ENCODE assay signal across 8 cellular contexts in the genomic region with DNA sequence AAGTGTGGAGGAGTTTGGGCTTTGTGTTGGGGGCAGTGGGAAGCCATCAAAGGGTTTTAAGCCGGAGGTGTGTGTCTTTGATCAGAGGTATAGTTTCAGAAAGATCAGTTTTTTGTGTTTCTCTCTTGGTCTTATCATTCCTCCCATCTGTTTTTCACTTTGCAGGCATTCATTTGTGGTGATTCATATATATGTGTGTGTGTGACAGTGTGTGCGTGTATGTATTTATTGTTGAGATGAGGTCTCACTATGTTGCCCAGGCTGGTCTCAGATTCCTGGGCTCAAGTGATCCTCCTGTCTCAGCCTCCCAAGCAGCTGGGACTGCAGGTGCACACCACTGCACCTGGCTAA. TPM values are rescaled to one million over a fixed set of nuclear protein-coding genes. Genes with fewer than 3 reads are reported as not detected.
DNase-seq lines count a peak whose midpoint lies in the region; ATAC-seq and TF ChIP-seq lines count a peak whose summit lies in the region.

No MANE protein-coding gene starts in this region.

- H3K9me3 Mint-ChIP-seq in H9 (no peaks in the 10 kb centered on the region), WTC11 (no peaks in the 10 kb centered on the region)

- H4K5ac ChIP-seq in H9 (ENCODE audit: insufficient read length, low read depth, low read length), result no peak overlapping the region

- H2AK5ac ChIP-seq in H9 (ENCODE audit: insufficient read length, low read length), result no peak overlapping the region

- H3K4me1 ChIP-seq in H9 (ENCODE audit: insufficient read depth, low read length) (no peaks in the 10 kb centered on the region), RWPE2 (ENCODE audit: insufficient read depth, poor library complexity, severe bottlenecking) (peaks cover 13% of the 10 kb centered on the region), esophagus (ENCODE audit: control insufficient read depth in 2 of 2, insufficient read depth in 2 of 2, low read length in 1 of 2) (peaks cover 0 to 2% of the 10 kb centered on the region in 2 donors), rectal smooth muscle tissue (ENCODE audit: control insufficient read depth, insufficient read depth, low read length) (peaks cover 16% of the 10 kb centered on the region)

- no peak overlapping the region for H3K18ac ChIP-seq in H9 (ENCODE audit: insufficient read length, low read depth, low read length)

- peak overlapping the region; percentile 51 for H3K9ac ChIP-seq in H9 (ENCODE audit: extremely low read depth, insufficient read length, low read length)
- H3K9ac ChIP-seq in rectal smooth muscle tissue (ENCODE audit: low read length), result no peak overlapping the region

- no peaks in the 10 kb centered on the region for H4K20me1 ChIP-seq in H9 (ENCODE audit: control insufficient read depth, insufficient read depth, insufficient read length)

- no peak overlapping the region for H3K4me3 ChIP-seq in RWPE2 (ENCODE audit: severe bottlenecking)
- H3K4me3 ChIP-seq in esophagus (ENCODE audit: low read depth in 1 of 2, low read length in 2 of 2), result no peak overlapping the region
- peak overlapping the region; percentile 84 for H3K4me3 ChIP-seq in rectal smooth muscle tissue (ENCODE audit: low read length)
- H3K4me3 ChIP-seq in lower leg skin (ENCODE audit: low read depth, poor library complexity, severe bottlenecking), result no peak overlapping the region

- H3K4me3 Mint-ChIP-seq in H9, result no peak overlapping the region
- no peak overlapping the region for H3K4me3 Mint-ChIP-seq in WTC11

- H3K27ac ChIP-seq in H9 (ENCODE audit: insufficient read length, low read depth, low read length) (no peak overlapping the region), RWPE2 (ENCODE audit: poor library complexity, severe bottlenecking) (no peak overlapping the region), esophagus (ENCODE audit: low read depth in 2 of 2, low read length in 1 of 2) (peak overlapping the region; percentile 6 to 64), rectal smooth muscle tissue (ENCODE audit: low read depth, low read length) (peak overlapping the region; percentile 67)

- H3K36me3 ChIP-seq in RWPE2 (ENCODE audit: low read depth) (no peaks in the 10 kb centered on the region), esophagus (ENCODE audit: control insufficient read depth in 2 of 2, insufficient read depth in 2 of 2, low read length in 1 of 2) (no peaks in the 10 kb centered on the region), rectal smooth muscle tissue (ENCODE audit: control insufficient read depth, insufficient read depth, low read length) (no peaks in the 10 kb centered on the region)

- ATAC-seq in RWPE2 (ENCODE audit: low read depth) (peak; percentile 14; the same call in 2 of the 3 replicates), WTC11 (no peak)

- peak overlapping the region; percentile 67 for H3K4me2 ChIP-seq in H9 (ENCODE audit: insufficient read depth, insufficient read length, low read length)

- H2BK12ac ChIP-seq in H9 (ENCODE audit: insufficient read length, low read depth, low read length), result no peak overlapping the region

- H3K27me3 Mint-ChIP-seq in H9 (ENCODE audit: low read depth), result no peaks in the 10 kb centered on the region
- H3K27me3 Mint-ChIP-seq in WTC11 (ENCODE audit: low read depth), result no peaks in the 10 kb centered on the region

- H3K36me3 Mint-ChIP-seq in H9 (ENCODE audit: insufficient read depth in 1 of 3, low read depth in 3 of 3) (no peaks in the 10 kb centered on the region), WTC11 (no peaks in the 10 kb centered on the region)

- H4K8ac ChIP-seq in H9 (replicated peaks; ENCODE audit: insufficient read length, low read depth, low read length), result no peak overlapping the region

- POLR2A ChIA-PET in WTC11 (lab: Charles Lee), result no interaction called here

- no peak overlapping the region for H3T11ph ChIP-seq in H9 (ENCODE audit: low read length)

- H3K9me3 ChIP-seq in H9 (ENCODE audit: control insufficient read depth, low read depth, low read length), result no peaks in the 10 kb centered on the region
- no peaks in the 10 kb centered on the region for H3K9me3 ChIP-seq in RWPE2 (ENCODE audit: severe bottlenecking)
- no peaks in the 10 kb centered on the region for H3K9me3 ChIP-seq in esophagus (ENCODE audit: control insufficient read depth in 2 of 2, insufficient read depth in 1 of 2, low read depth in 1 of 2, low read length in 1 of 2)

- DNase-seq in H9, result no peak
- DNase-seq in RWPE2 (ENCODE audit: low spot score), result no peak
- DNase-seq in lower leg skin (ENCODE audit: low spot score in 2 of 2), result no peak
- DNase-seq in WTC11 (ENCODE audit: low spot score), result no peak
- DNase-seq in ecto neural progenitor cell (ENCODE audit: low spot score), result no peak
- no peak for DNase-seq in RPMI8226

- CTCF ChIA-PET in WTC11 (lab: Charles Lee), result no interaction called here

- intact Hi-C loops in lower leg skin (cut with DNase I; ENCODE audit: low total_unique reads), result no loop called here

- H2BK20ac ChIP-seq in H9 (ENCODE audit: low read depth, low read length, poor library complexity, severe bottlenecking), result no peak overlapping the region

- no peak overlapping the region for H3K23ac ChIP-seq in H9 (ENCODE audit: insufficient read length, low read depth, low read length)

- no peaks in the 10 kb centered on the region for H3K79me2 ChIP-seq in H9 (ENCODE audit: insufficient read depth, low read length)

- TF ChIP-seq CTCF in H9 (conservative IDR thresholded peaks at IDR 0.05) (no peak), RWPE2 (IDR thresholded peaks at IDR 0.05; ENCODE audit: poor library complexity, severe bottlenecking) (no peak), lower leg skin (IDR thresholded peaks at IDR 0.05) (no peak), WTC11 (IDR thresholded peaks at IDR 0.05) (no peak)

- WGBS in H9 (ENCODE audit: extremely low coverage, insufficient read length, low lambda C conversion rate), result no CpG with 5 or more reads among the region's 2 CpGs
- WGBS in esophagus, 2 donors, result 64 to 75% methylated on average over 2 of the region's 2 CpGs
- WGBS in lower leg skin, 2 donors, result 46 to 47% methylated on average over 2 of the region's 2 CpGs

- H3K79me1 ChIP-seq in H9 (ENCODE audit: insufficient read depth, low read depth, low read length, poor library complexity, severe bottlenecking), result peaks cover 3% of the 10 kb centered on the region

- H2BK5ac ChIP-seq in H9 (ENCODE audit: insufficient read length, low read length), result no peak overlapping the region

- peaks cover 14% of the 10 kb centered on the region for H3K23me2 ChIP-seq in H9 (ENCODE audit: insufficient read length, low read depth, low read length, poor library complexity, severe bottlenecking)

- no peak for TF ChIP-seq POLR2A in lower leg skin (IDR thresholded peaks at IDR 0.05)

- H2BK15ac ChIP-seq in H9 (ENCODE audit: low read depth, low read length), result no peak overlapping the region

- H3K4me1 Mint-ChIP-seq in H9, result peaks cover 2 to 3% of the 10 kb centered on the region in 2 experiments; a peak in 3 of 4 replicates
- H3K4me1 Mint-ChIP-seq in WTC11, result peaks cover 6% of the 10 kb centered on the region; the same call in 1 of the 2 replicates

- no peak overlapping the region for H4K91ac ChIP-seq in H9 (ENCODE audit: insufficient read length, low read depth, low read length)

- H2BK120ac ChIP-seq in H9 (ENCODE audit: low read depth, low read length, poor library complexity, severe bottlenecking), result no peak overlapping the region

- no peak overlapping the region for H3K56ac ChIP-seq in H9 (ENCODE audit: insufficient read length, low read depth, low read length)

- H2AFZ ChIP-seq in H9 (ENCODE audit: low read length), result no peak overlapping the region

- H3K27ac Mint-ChIP-seq in H9 (no peak overlapping the region), WTC11 (no peak overlapping the region)

- H3K27me3 ChIP-seq in H9 (ENCODE audit: insufficient read depth, low read length), result no peaks in the 10 kb centered on the region
- no peaks in the 10 kb centered on the region for H3K27me3 ChIP-seq in RWPE2 (ENCODE audit: insufficient read depth, poor library complexity, severe bottlenecking)
- H3K27me3 ChIP-seq in esophagus (ENCODE audit: control insufficient read depth in 1 of 2, insufficient read depth in 2 of 2, low read length in 2 of 2), result no peaks in the 10 kb centered on the region
- no peaks in the 10 kb centered on the region for H3K27me3 ChIP-seq in rectal smooth muscle tissue (ENCODE audit: control insufficient read depth, insufficient read depth, low read length)

- no peak overlapping the region for H3K4ac ChIP-seq in H9 (ENCODE audit: low read depth, low read length)

- no peak overlapping the region for H3K14ac ChIP-seq in H9 (ENCODE audit: insufficient read depth, low read length)

TF ChIP-seq in WTC11, 78 proteins besides CTCF, POLR2A, EP300 and RAD21 (continues in another document):
- TF ChIP-seq, protein P1, sequence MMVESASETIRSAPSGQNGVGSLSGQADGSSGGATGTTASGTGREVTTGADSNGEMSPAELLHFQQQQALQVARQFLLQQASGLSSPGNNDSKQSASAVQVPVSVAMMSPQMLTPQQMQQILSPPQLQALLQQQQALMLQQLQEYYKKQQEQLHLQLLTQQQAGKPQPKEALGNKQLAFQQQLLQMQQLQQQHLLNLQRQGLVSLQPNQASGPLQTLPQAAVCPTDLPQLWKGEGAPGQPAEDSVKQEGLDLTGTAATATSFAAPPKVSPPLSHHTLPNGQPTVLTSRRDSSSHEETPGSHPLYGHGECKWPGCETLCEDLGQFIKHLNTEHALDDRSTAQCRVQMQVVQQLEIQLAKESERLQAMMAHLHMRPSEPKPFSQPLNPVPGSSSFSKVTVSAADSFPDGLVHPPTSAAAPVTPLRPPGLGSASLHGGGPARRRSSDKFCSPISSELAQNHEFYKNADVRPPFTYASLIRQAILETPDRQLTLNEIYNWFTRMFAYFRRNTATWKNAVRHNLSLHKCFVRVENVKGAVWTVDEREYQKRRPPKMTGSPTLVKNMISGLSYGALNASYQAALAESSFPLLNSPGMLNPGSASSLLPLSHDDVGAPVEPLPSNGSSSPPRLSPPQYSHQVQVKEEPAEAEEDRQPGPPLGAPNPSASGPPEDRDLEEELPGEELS (CRISPR knock-in tag; IDR thresholded peaks at IDR 0.05), result no peak
- TF ChIP-seq SP1 (CRISPR knock-in tag; conservative IDR thresholded peaks at IDR 0.05), result no peak
- no peak for TF ChIP-seq NR3C1 (CRISPR knock-in tag; conservative IDR thresholded peaks at IDR 0.05; ENCODE audit: low read depth)
- TF ChIP-seq, protein P2, sequence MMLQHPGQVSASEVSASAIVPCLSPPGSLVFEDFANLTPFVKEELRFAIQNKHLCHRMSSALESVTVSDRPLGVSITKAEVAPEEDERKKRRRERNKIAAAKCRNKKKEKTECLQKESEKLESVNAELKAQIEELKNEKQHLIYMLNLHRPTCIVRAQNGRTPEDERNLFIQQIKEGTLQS (CRISPR knock-in tag; conservative IDR thresholded peaks at IDR 0.05), result no peak

RNA-seq across cellular contexts. Expression of a gene that starts 11.1 kb away (rescaled TPM):
- total RNA-seq in H9 (2021) (39.9 and 41.5 TPM in 2 replicates), lower leg skin (100 to 1,000 TPM; 102 to 142 (median 124) TPM), WTC11 (2021) (38.2 to 41.3 TPM (median 38.6 TPM) in 3 replicates)
- 10 to 100 TPM; 25.5 to 35.1 TPM for polyA plus RNA-seq in esophagus

RNA-seq across cellular contexts. Expression of a gene that starts 49.4 kb away (rescaled TPM):
- total RNA-seq in H9 (2021), result 23.0 and 27.0 TPM in 2 replicates
- 10 to 100 TPM; 13.7 to 33.3 TPM for polyA plus RNA-seq in esophagus
- 10 to 100 TPM; 21.5 to 42.6 (median 28.2) TPM for total RNA-seq in lower leg skin
- total RNA-seq in WTC11 (2021), result 22.7 to 28.1 TPM (median 24.4 TPM) in 3 replicates

RNA-seq across cellular contexts. Expression of a gene that starts 57.3 kb away (rescaled TPM):
- total RNA-seq in H9 (2021), result 19.5 and 21.1 TPM in 2 replicates
- 1 to 10 TPM; 3.1 to 5.0 TPM for polyA plus RNA-seq in esophagus
- 10 to 100 TPM; 27.1 to 36.8 (median 31.7) TPM for total RNA-seq in lower leg skin
- 10.3 to 16.5 TPM (median 13.7 TPM) in 3 replicates for total RNA-seq in WTC11 (2021)

Comparison
In these comparisons a context has a peak if more than half of its experiments do, and no peak if none do; other contexts are left out.
1. H3K27ac ChIP-seq: peak in esophagus (2 of 2) and rectal smooth muscle tissue (single experiment); none in H9 (single experiment) and RWPE2 (single experiment).